ENCODE assay signal across 13 cellular contexts in the genomic region with DNA sequence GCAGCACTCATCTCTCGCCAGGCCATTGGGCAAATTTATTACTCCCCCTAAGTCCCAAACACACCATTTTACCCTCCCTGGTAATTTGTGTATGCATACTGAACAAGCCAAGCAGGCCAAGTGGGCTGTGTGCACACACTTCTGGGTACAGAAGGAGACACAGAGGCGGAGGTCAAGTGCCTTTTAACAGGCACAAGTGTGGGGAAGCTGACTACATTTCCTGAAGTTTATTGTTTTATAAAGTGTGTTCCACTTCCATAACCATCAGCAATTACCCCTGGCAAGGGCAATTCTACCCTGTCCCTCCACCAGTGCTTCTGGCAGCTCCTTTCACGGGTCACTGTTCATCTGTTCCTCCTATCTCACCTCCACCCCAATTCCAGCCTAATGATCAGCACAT.
"Had no signal": no experiment of that assay in that cellular context is flagged by ENCODE, and none has a peak within 500 bp of the region (broad histone marks: within the 10 kb centered on the region; RNA-seq: fewer than 3 reads in every experiment).

No MANE protein-coding gene starts in this region.

- H3K4me1 ChIP-seq: breast epithelium had no signal

- ATAC-seq: activated T-cell treated with anti-CD3 and anti-CD28 coated beads, Interleukin-2, amount 50 U/mL, for 72 hours; heart right ventricle; left lobe of liver had no signal

- H3K4me3 ChIP-seq: breast epithelium, heart right ventricle, tibial nerve had no signal

- DNase-seq: activated CD4-positive, alpha-beta T cell treated with anti-CD3 and anti-CD28 coated beads, Interleukin-2, amount 50 U/mL, for 4 hours; activated CD4-positive, CD25-positive, alpha-beta regulatory T cell treated with anti-CD3 and anti-CD28 coated beads, Interleukin-2, amount 50 U/mL, for 72 hours; activated gamma-delta T cell treated with Interleukin-2 at 50 U/mL for 16 hours; activated naive CD8-positive, alpha-beta T cell treated with anti-CD3 and anti-CD28 coated beads, Interleukin-2, amount 10 ng/mL, durations not matched to agents 7 days and 5 days; activated T-cell treated with anti-CD3 and anti-CD28 coated beads, Interleukin-2, amount 50 U/mL, for 72 hours; aorta; heart right ventricle; T-helper 9 cell had no signal

- H3K27ac Mint-ChIP-seq: activated naive CD8-positive, alpha-beta T cell treated with anti-CD3 and anti-CD28 coated beads, Interleukin-2, amount 10 ng/mL, durations not matched to agents 7 days and 5 days; activated T-cell treated with anti-CD3 and anti-CD28 coated beads, Interleukin-2, amount 50 U/mL, for 72 hours; mesothelial cell of epicardium had no signal

- H3K9me3 Mint-ChIP-seq: activated naive CD8-positive, alpha-beta T cell treated with anti-CD3 and anti-CD28 coated beads, Interleukin-2, amount 10 ng/mL, durations not matched to agents 7 days and 5 days; activated T-cell treated with anti-CD3 and anti-CD28 coated beads, Interleukin-2, amount 50 U/mL, for 72 hours; mesothelial cell of epicardium had no signal

- H3K4me3 Mint-ChIP-seq: activated naive CD8-positive, alpha-beta T cell treated with anti-CD3 and anti-CD28 coated beads, Interleukin-2, amount 10 ng/mL, durations not matched to agents 7 days and 5 days; activated T-cell treated with anti-CD3 and anti-CD28 coated beads, Interleukin-2, amount 50 U/mL, for 72 hours; mesothelial cell of epicardium had no signal

- H3K27me3 ChIP-seq: breast epithelium, heart right ventricle, neutrophil, tibial nerve had no signal

- H3K9me3 ChIP-seq: breast epithelium, heart right ventricle, neutrophil, tibial nerve had no signal

- H3K27ac ChIP-seq: breast epithelium, heart right ventricle, neutrophil, tibial nerve had no signal
